ENCODE assay signal across 9 cellular contexts in genomic region chr5:96254980-96255681, GRCh38.
DNase-seq lines count a peak whose midpoint lies in the region; ATAC-seq and TF ChIP-seq lines count a peak whose summit lies in the region.
"Had no signal": no experiment of that assay in that cellular context is flagged by ENCODE, and none has a peak within 500 bp of the region (broad histone marks: within the 10 kb centered on the region; RNA-seq: fewer than 3 reads in every experiment).

No MANE protein-coding gene starts in this region.

- H3K4me3 ChIP-seq in left ventricle myocardium inferior (no peak overlapping the region), right cardiac atrium (ENCODE audit: low read length) (no peak overlapping the region), brain microvascular endothelial cell (ENCODE audit: low read depth, low read length) (no peak overlapping the region), testis (no peak overlapping the region)

- H3K27ac ChIP-seq in left ventricle myocardium inferior (replicated peaks) (peak overlapping the region; percentile 39), right cardiac atrium (ENCODE audit: low read length) (no peak overlapping the region), brain microvascular endothelial cell (peak overlapping the region; percentile 89), testis (no peak overlapping the region)
- H3K27ac ChIP-seq: parathyroid adenoma had no signal

- peaks cover 13% of the 10 kb centered on the region for H3K9me3 ChIP-seq in left ventricle myocardium inferior (replicated peaks)
- no peaks in the 10 kb centered on the region for H3K9me3 ChIP-seq in right cardiac atrium (ENCODE audit: control insufficient read depth, low read length)
- H3K9me3 ChIP-seq in testis, result no peaks in the 10 kb centered on the region

- H3K4me1 ChIP-seq in left ventricle myocardium inferior (peaks cover 17% of the 10 kb centered on the region), right cardiac atrium (ENCODE audit: control insufficient read depth, insufficient read depth, low read length) (peaks cover 3% of the 10 kb centered on the region), testis (no peaks in the 10 kb centered on the region)
- H3K4me1 ChIP-seq: parathyroid adenoma had no signal

- WGBS in right cardiac atrium, result 42% methylated on average over 5 of the region's 5 CpGs
- 59% methylated on average over 5 of the region's 5 CpGs for WGBS in testis, 2 donors

- in situ Hi-C loops in brain microvascular endothelial cell (cut with HindIII; ENCODE audit: low pct_ligation_motif_present, low sequenced_read_pairs), result no loop called here

- H3K36me3 ChIP-seq in left ventricle myocardium inferior, result no peaks in the 10 kb centered on the region
- H3K36me3 ChIP-seq in brain microvascular endothelial cell (replicated peaks), result no peaks in the 10 kb centered on the region
- H3K36me3 ChIP-seq in testis (ENCODE audit: low read depth, missing control alignments), result no peaks in the 10 kb centered on the region

- DNase-seq in left ventricle myocardium inferior (no peak), right cardiac atrium (no peak), brain microvascular endothelial cell (peak; percentile 86), kidney glomerular epithelial cell (lab: John Stamatoyannopoulos, UW) (peak; percentile 35), testis (no peak), hippocampal formation (lab: John Stamatoyannopoulos, UW) (no peak), MV-4-11 (lab: John Stamatoyannopoulos, UW) (no peak)

- intact Hi-C loops in left ventricle myocardium inferior (cut with micrococcal nuclease) (no loop called here), right cardiac atrium (cut with DNase I) (no loop called here), testis (cut with DNase I; ENCODE audit: low total_unique reads) (no loop called here)

- no peaks in the 10 kb centered on the region for H3K27me3 ChIP-seq in left ventricle myocardium inferior (ENCODE audit: low read depth)
- H3K27me3 ChIP-seq in right cardiac atrium (ENCODE audit: control insufficient read depth, insufficient read depth), result no peaks in the 10 kb centered on the region
- no peaks in the 10 kb centered on the region for H3K27me3 ChIP-seq in brain microvascular endothelial cell (replicated peaks)
- H3K27me3 ChIP-seq in testis, result no peaks in the 10 kb centered on the region

- TF ChIP-seq CTCF in left ventricle myocardium inferior (IDR thresholded peaks at IDR 0.05; ENCODE audit: borderline replicate concordance) (no peak), brain microvascular endothelial cell (IDR thresholded peaks at IDR 0.05; ENCODE audit: low read depth, low read length, missing control alignments) (no peak), testis (IDR thresholded peaks at IDR 0.05) (no peak)

- no peak for TF ChIP-seq POLR2A in testis (IDR thresholded peaks at IDR 0.05)

- ATAC-seq in right cardiac atrium, result no peak
- ATAC-seq in GM19023 (IDR thresholded peaks at IDR 0.05; ENCODE audit: unreplicated experiment), result no peak

Comparison
In these comparisons a context has a peak if more than half of its experiments do, and no peak if none do; other contexts are left out.
1. H3K27ac ChIP-seq: peak in left ventricle myocardium inferior (single experiment) and brain microvascular endothelial cell (single experiment); none in right cardiac atrium (single experiment) and testis (0 of 2).
2. DNase-seq: peak in brain microvascular endothelial cell (single experiment) and kidney glomerular epithelial cell (single experiment); none in left ventricle myocardium inferior (single experiment), right cardiac atrium (0 of 3), testis (single experiment), hippocampal formation (0 of 2) and MV-4-11 (single experiment).